ENCODE assay signal across 9 cellular contexts in the genomic region with DNA sequence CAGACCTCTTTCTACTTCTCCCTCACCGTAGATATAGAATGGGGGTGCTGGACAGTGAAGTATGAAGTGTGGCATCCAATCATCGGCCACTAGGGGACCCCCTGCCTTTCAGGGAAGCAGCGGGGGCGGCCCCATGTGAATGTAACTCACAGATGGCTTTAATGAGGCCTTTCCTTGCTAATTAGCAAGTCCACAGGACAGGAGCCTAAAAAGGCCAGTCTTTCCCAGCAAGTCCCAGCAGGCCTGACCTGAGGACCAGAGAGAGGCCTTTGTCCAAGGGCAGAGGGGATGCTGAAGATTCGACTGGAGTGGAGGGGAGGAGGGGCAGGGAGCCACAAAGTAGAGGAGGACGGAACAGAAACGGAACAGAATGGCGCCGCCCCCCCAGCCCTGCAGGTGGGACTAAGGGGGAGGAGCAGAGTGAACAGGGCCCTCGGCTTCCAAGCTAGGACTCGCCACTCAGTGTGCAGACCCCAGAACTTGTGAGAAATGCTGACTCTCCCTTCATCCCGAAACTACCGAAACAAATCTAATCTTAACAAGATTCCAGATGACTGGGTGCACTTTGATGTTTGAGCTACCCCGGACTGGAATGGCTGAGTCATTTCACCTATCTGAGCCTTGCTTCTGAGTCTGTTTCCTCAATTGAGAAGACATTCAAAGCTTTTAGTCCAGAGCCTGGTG. TPM values are rescaled to one million over a fixed set of nuclear protein-coding genes. Genes with fewer than 3 reads are reported as not detected.
DNase-seq lines count a peak whose midpoint lies in the region; ATAC-seq and TF ChIP-seq lines count a peak whose summit lies in the region.
"Had no signal": no experiment of that assay in that cellular context is flagged by ENCODE, and none has a peak within 500 bp of the region (broad histone marks: within the 10 kb centered on the region; RNA-seq: fewer than 3 reads in every experiment).

No MANE protein-coding gene starts in this region.

- H3K27ac ChIP-seq in coronary artery = no peak overlapping the region
- H3K27ac ChIP-seq: neutrophil had no signal

- no peak overlapping the region for H3K4me3 ChIP-seq in coronary artery

- DNase-seq in AG08396 (ENCODE audit: low spot score) = peak; percentile 83
- peak; percentile 87 for DNase-seq in GM20000 (ENCODE audit: low spot score)
- DNase-seq in RKO (ENCODE audit: low spot score) = peak; percentile 70
- peak; percentile 78 for DNase-seq in ecto neural progenitor cell (ENCODE audit: low spot score)
- no peak for DNase-seq in omental fat pad (ENCODE audit: low spot score)
- DNase-seq in coronary artery (ENCODE audit: low spot score) = no peak

- TF ChIP-seq CTCF in GM20000 (IDR thresholded peaks at IDR 0.05; ENCODE audit: extremely low read depth, missing control alignments) (peak; percentile 47), omental fat pad (IDR thresholded peaks at IDR 0.05) (no peak), coronary artery (IDR thresholded peaks at IDR 0.05) (no peak)

- ATAC-seq in omental fat pad (ENCODE audit: low FRiP score) (peak; percentile 56), GM19324 (IDR thresholded peaks at IDR 0.05; ENCODE audit: low FRiP score, unreplicated experiment) (no peak), HG03469 (IDR thresholded peaks at IDR 0.05; ENCODE audit: unreplicated experiment) (no peak)

RNA-seq across cellular contexts. Expression of gene C6orf132, which starts 5.8 kb away (rescaled TPM):
- 10 to 100 TPM in 1 of 4 donors, 1 to 10 TPM in 3; 3.0 to 19.0 (median 3.6) TPM for total RNA-seq in omental fat pad

RNA-seq across cellular contexts. Expression of gene GUCA1A, which starts 36.5 kb away (rescaled TPM):
- not detected for total RNA-seq in omental fat pad

RNA-seq across cellular contexts. Expression of gene GUCA1B, which starts 58.1 kb away (rescaled TPM):
- total RNA-seq in omental fat pad = under 1 TPM in 2 of 4 donors, not detected in 2; 0.63 to 0.95 TPM

Comparison
In these comparisons a context has a peak if more than half of its experiments do, and no peak if none do; other contexts are left out.
1. DNase-seq: peak in AG08396 (single experiment), GM20000 (single experiment), RKO (single experiment) and ecto neural progenitor cell (single experiment); none in omental fat pad (single experiment) and coronary artery (single experiment).